ENCODE assay signal across 20 cellular contexts in the genomic region with DNA sequence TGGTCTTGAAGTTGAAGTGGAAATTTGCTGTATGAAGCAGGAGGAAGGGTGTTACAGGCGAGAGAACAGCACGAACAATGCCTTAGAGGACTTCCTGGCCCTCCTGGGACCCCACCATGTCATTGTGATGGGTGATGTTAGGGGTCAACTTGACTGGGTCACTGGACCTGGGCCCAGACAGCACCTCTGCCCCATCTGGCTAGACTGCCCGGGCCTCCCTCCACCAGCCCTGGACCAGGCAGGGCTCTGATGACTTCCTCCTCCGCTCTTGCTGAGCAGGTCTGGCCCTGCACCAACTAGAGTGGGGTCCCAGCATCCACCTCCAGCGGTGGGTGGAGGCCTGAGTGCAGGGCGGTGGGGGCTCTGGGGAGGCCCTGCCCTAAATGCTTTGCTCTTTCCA. TPM values are rescaled to one million over a fixed set of nuclear protein-coding genes. Genes with fewer than 3 reads are reported as not detected.
"Had no signal": no experiment of that assay in that cellular context is flagged by ENCODE, and none has a peak within 500 bp of the region (broad histone marks: within the 10 kb centered on the region; RNA-seq: fewer than 3 reads in every experiment).

No MANE protein-coding gene starts in this region.

- H3K9me3 ChIP-seq: neutrophil, thyroid gland, uterus had no signal

- DNase-seq: effector memory CD8-positive, alpha-beta T cell; foreskin fibroblast; immature natural killer cell; left colon; stimulated activated CD4-positive, alpha-beta T cell treated with anti-CD3 and anti-CD28 coated beads, Interleukin-4, amount 100 ng/mL, for 1 hour; stimulated activated CD8-positive, alpha-beta memory T cell treated with anti-CD3 and anti-CD28 coated beads, Interleukin-4, amount 100 ng/mL, for 48 hours; stimulated activated naive CD8-positive, alpha-beta T cell treated with anti-CD3 and anti-CD28 coated beads, Interleukin-15, Interleukin-2, amounts not matched to agents 100 U/mL and 50 U/mL, for 24 hours; thyroid gland; uterus had no signal

- H3K4me1 ChIP-seq: esophagus muscularis mucosa, gastroesophageal sphincter, right atrium auricular region, suprapubic skin, uterus had no signal

- H3K27ac ChIP-seq: epithelial cell of prostate, esophagus muscularis mucosa, gastroesophageal sphincter, neutrophil, right atrium auricular region, suprapubic skin, thyroid gland, uterus had no signal

- H3K4me3 ChIP-seq: esophagus muscularis mucosa, gastroesophageal sphincter, right atrium auricular region, smooth muscle cell, suprapubic skin, thyroid gland, uterus had no signal

- FAIRE-seq: colon, keratinocyte had no signal

- ATAC-seq: effector memory CD8-positive, alpha-beta T cell; gastroesophageal sphincter; left colon; natural killer cell treated with Interleukin-12 subunit alpha and Interleukin-12 subunit beta and Interleukin-15 and Interleukin-18, amount 100 ng/mL, for 72 hours; stimulated activated effector memory CD8-positive, alpha-beta T cell treated with anti-CD3 and anti-CD28 coated beads, Interleukin-12 subunit alpha, Interleukin-12 subunit beta, amount 100 ng/mL, for 72 hours; stimulated activated naive CD8-positive, alpha-beta T cell treated with anti-CD3 and anti-CD28 coated beads, Interleukin-15, Interleukin-2, amounts not matched to agents 100 U/mL and 50 U/mL, for 24 hours had no signal

- H3K4me2 ChIP-seq: smooth muscle cell had no signal

- H3K36me3 ChIP-seq: esophagus muscularis mucosa, gastroesophageal sphincter, neutrophil, right atrium auricular region, suprapubic skin, thyroid gland, uterus had no signal

- H3K27me3 ChIP-seq: right atrium auricular region, thyroid gland, uterus had no signal

RNA-seq across cellular contexts. Expression of a gene that starts 48.9 kb away (rescaled TPM):
- total RNA-seq: natural killer cell treated with Interleukin-12 subunit alpha and Interleukin-12 subunit beta and Interleukin-15 and Interleukin-18, amount 100 ng/mL, for 72 hours had no signal
- polyA plus RNA-seq: immature natural killer cell had no signal
